2 cellular contexts compared by ENCODE assay signal in genomic region chr1:247754311-247754710, GRCh38. TPM values are rescaled to one million over a fixed set of nuclear protein-coding genes. Genes with fewer than 3 reads are reported as not detected.
"Had no signal": no experiment of that assay in that cellular context is flagged by ENCODE, and none has a peak within 500 bp of the region (broad histone marks: within the 10 kb centered on the region; RNA-seq: fewer than 3 reads in every experiment).

No MANE protein-coding gene starts in this region.

RNA-seq across cellular contexts. Expression of gene OR1C1, which starts 6.0 kb away (rescaled TPM):
- total RNA-seq: G401, GM12878 had no signal
- polyA plus RNA-seq: GM12878 had no signal

RNA-seq across cellular contexts. Expression of gene OR14A2, which starts 6.4 kb away (rescaled TPM):
- total RNA-seq: G401, GM12878 had no signal
- polyA plus RNA-seq: GM12878 had no signal

RNA-seq across cellular contexts. Expression of gene OR14K1, which starts 15.9 kb away (rescaled TPM):
- total RNA-seq: G401, GM12878 had no signal
- polyA plus RNA-seq: GM12878 had no signal

RNA-seq across cellular contexts. Expression of gene OR6F1, which starts 37.9 kb away (rescaled TPM):
- total RNA-seq: G401, GM12878 had no signal
- polyA plus RNA-seq: GM12878 had no signal
